Comparison of ENCODE assay signal across 1 cellular context in the genomic region with DNA sequence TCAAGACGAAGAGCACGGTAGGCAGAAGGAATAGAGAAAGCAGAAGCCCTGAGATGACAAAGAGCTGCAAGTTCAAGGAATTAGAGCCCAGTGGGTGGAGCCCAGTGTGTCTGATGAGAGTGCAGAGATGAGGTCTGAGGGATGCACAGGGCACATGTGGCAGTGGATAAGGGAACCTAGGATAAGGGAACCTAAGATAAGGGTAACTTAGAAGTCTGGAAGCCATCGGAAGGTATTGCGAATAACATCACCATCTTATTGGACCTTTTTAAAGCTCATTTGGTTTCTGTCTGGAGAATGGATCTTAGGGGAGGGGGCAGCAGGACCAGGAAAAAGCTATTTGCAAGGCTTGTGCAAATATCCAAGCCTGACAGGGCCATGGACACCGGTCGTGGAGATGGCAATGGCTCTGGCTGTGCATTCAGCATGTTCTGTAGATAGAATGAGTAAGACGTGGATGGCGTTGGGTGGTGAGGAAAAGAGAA.
A peak's percentile ranks its signal among the peaks of the same experiment; 100 is the strongest.
TF ChIP-seq lines count a peak whose summit lies in the region.

No MANE protein-coding gene starts in this region.

TF ChIP-seq in K562, 482 proteins besides CTCF, POLR2A, EP300 and RAD21 (continued from another document and continues in another):
- TF ChIP-seq, protein P1, sequence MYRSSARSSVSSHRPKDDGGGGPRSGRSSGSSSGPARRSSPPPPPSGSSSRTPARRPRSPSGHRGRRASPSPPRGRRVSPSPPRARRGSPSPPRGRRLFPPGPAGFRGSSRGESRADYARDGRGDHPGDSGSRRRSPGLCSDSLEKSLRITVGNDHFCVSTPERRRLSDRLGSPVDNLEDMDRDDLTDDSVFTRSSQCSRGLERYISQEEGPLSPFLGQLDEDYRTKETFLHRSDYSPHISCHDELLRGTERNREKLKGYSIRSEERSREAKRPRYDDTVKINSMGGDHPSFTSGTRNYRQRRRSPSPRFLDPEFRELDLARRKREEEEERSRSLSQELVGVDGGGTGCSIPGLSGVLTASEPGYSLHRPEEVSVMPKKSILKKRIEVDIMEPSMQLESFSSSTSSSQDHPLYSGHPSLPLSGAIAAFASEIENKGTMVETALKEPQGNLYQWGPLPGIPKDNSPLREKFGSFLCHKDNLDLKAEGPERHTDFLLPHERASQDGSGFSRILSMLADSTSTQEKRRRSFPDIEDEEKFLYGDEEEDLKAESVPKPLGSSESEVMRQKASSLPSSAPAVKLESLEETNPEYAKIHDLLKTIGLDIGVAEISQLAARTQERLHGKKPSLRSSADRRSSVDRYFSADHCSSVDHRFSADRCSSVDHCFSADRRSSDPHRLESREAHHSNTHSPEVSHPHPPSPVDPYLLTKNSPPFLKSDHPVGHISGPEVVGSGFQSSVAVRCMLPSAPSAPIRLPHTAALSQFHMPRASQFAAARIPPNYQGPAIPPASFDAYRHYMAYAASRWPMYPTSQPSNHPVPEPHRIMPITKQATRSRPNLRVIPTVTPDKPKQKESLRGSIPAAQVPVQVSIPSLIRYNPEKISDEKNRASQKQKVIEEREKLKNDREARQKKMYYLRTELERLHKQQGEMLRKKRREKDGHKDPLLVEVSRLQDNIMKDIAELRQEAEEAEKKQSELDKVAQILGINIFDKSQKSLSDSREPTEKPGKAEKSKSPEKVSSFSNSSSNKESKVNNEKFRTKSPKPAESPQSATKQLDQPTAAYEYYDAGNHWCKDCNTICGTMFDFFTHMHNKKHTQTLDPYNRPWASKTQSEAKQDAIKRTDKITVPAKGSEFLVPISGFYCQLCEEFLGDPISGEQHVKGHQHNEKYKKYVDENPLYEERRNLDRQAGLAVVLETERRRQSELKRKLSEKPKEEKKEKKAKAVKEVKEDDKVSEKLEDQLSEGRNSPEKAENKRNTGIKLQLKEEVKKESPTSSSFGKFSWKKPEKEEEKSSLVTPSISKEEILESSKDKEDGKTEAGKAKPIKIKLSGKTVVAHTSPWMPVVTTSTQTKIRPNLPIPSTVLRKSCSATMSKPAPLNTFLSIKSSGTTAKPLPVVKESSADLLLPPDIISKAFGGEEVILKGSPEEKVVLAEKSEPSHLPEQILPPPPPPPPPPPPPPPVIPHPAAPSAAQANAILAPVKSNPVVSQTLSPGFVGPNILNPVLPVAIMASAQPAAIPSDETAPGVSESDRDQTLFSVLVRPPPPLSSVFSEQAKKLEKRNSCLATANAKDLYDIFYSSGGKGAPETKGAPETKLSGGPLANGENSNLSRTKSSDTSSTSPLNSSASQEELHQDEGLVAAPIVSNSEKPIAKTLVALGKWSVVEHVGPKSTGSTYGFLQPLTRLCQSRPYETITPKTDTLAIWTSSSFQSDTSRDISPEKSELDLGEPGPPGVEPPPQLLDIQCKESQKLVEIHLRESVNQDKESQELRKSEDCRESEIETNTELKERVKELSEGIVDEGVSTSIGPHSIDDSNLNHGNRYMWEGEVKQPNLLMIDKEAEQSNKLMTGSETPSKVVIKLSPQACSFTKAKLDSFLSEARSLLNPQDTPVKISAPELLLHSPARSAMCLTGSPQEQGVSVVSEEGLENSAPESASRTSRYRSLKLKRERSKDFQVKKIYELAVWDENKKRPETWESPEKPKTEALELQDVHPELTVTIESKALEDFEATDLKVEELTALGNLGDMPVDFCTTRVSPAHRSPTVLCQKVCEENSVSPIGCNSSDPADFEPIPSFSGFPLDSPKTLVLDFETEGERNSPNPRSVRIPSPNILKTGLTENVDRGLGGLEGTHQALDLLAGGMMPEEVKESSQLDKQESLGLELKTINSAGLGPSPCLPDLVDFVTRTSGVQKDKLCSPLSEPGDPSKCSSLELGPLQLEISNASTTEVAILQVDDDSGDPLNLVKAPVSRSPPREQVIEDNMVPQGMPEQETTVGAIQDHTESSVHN (IDR thresholded peaks at IDR 0.05; ENCODE audit: borderline replicate concordance in 1 of 2, low read depth in 1 of 2) = 0 out of 4 replicates have a peak, but pooled peaks of 1 of the 2 experiments have one; percentile 44
- no peak for TF ChIP-seq ZNF699 (CRISPR knock-in tag; IDR thresholded peaks at IDR 0.05; ENCODE audit: insufficient replicate concordance)
- TF ChIP-seq, protein P2, sequence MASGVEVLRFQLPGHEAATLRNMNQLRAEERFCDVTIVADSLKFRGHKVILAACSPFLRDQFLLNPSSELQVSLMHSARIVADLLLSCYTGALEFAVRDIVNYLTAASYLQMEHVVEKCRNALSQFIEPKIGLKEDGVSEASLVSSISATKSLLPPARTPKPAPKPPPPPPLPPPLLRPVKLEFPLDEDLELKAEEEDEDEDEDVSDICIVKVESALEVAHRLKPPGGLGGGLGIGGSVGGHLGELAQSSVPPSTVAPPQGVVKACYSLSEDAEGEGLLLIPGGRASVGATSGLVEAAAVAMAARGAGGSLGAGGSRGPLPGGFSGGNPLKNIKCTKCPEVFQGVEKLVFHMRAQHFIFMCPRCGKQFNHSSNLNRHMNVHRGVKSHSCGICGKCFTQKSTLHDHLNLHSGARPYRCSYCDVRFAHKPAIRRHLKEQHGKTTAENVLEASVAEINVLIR (CRISPR knock-in tag; IDR thresholded peaks at IDR 0.05) = no peak
- TF ChIP-seq, protein P3, sequence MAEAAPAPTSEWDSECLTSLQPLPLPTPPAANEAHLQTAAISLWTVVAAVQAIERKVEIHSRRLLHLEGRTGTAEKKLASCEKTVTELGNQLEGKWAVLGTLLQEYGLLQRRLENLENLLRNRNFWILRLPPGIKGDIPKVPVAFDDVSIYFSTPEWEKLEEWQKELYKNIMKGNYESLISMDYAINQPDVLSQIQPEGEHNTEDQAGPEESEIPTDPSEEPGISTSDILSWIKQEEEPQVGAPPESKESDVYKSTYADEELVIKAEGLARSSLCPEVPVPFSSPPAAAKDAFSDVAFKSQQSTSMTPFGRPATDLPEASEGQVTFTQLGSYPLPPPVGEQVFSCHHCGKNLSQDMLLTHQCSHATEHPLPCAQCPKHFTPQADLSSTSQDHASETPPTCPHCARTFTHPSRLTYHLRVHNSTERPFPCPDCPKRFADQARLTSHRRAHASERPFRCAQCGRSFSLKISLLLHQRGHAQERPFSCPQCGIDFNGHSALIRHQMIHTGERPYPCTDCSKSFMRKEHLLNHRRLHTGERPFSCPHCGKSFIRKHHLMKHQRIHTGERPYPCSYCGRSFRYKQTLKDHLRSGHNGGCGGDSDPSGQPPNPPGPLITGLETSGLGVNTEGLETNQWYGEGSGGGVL (CRISPR knock-in tag; IDR thresholded peaks at IDR 0.05) = no peak
- no peak for TF ChIP-seq NR1H2 (CRISPR knock-in tag; IDR thresholded peaks at IDR 0.05)
- TF ChIP-seq TAF7 (tag; IDR thresholded peaks at IDR 0.05) = no peak
- no peak for TF ChIP-seq PYGO2 (tag; IDR thresholded peaks at IDR 0.05)
- peak; percentile 34; the same call in 1 of the 2 replicates for TF ChIP-seq ESRRA (IDR thresholded peaks at IDR 0.05; ENCODE audit: borderline replicate concordance, low read depth)
- TF ChIP-seq ASH1L (IDR thresholded peaks at IDR 0.05; ENCODE audit: borderline replicate concordance, low read depth, partially characterized antibody) = no peak
- TF ChIP-seq ZNF77 (CRISPR knock-in tag; IDR thresholded peaks at IDR 0.05) = no peak
- no peak for TF ChIP-seq XRCC3 (IDR thresholded peaks at IDR 0.05)
- TF ChIP-seq, protein P4, sequence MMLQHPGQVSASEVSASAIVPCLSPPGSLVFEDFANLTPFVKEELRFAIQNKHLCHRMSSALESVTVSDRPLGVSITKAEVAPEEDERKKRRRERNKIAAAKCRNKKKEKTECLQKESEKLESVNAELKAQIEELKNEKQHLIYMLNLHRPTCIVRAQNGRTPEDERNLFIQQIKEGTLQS (IDR thresholded peaks at IDR 0.05) = 0 out of 2 replicates have a peak, but pooled peaks have one; percentile 23
- TF ChIP-seq, protein P4 (CRISPR knock-in tag; conservative IDR thresholded peaks at IDR 0.05) = no peak
- TF ChIP-seq TRIM24 (IDR thresholded peaks at IDR 0.05) = peak; percentile 77 to 86
- TF ChIP-seq ZNF583 (CRISPR knock-in tag; IDR thresholded peaks at IDR 0.05) = no peak
- no peak; the same call in 1 of the 2 replicates for TF ChIP-seq CEBPB (tag; IDR thresholded peaks at IDR 0.05)
- TF ChIP-seq MED1 (CRISPR knock-in tag; IDR thresholded peaks at IDR 0.05; ENCODE audit: borderline replicate concordance) = no peak
- TF ChIP-seq ZNF76 (CRISPR knock-in tag; IDR thresholded peaks at IDR 0.05; ENCODE audit: borderline replicate concordance) = peak; percentile 81; the same call in 1 of the 2 replicates
- TF ChIP-seq, protein P5, sequence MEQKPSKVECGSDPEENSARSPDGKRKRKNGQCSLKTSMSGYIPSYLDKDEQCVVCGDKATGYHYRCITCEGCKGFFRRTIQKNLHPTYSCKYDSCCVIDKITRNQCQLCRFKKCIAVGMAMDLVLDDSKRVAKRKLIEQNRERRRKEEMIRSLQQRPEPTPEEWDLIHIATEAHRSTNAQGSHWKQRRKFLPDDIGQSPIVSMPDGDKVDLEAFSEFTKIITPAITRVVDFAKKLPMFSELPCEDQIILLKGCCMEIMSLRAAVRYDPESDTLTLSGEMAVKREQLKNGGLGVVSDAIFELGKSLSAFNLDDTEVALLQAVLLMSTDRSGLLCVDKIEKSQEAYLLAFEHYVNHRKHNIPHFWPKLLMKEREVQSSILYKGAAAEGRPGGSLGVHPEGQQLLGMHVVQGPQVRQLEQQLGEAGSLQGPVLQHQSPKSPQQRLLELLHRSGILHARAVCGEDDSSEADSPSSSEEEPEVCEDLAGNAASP (IDR thresholded peaks at IDR 0.05) = no peak
- TF ChIP-seq, protein P6, sequence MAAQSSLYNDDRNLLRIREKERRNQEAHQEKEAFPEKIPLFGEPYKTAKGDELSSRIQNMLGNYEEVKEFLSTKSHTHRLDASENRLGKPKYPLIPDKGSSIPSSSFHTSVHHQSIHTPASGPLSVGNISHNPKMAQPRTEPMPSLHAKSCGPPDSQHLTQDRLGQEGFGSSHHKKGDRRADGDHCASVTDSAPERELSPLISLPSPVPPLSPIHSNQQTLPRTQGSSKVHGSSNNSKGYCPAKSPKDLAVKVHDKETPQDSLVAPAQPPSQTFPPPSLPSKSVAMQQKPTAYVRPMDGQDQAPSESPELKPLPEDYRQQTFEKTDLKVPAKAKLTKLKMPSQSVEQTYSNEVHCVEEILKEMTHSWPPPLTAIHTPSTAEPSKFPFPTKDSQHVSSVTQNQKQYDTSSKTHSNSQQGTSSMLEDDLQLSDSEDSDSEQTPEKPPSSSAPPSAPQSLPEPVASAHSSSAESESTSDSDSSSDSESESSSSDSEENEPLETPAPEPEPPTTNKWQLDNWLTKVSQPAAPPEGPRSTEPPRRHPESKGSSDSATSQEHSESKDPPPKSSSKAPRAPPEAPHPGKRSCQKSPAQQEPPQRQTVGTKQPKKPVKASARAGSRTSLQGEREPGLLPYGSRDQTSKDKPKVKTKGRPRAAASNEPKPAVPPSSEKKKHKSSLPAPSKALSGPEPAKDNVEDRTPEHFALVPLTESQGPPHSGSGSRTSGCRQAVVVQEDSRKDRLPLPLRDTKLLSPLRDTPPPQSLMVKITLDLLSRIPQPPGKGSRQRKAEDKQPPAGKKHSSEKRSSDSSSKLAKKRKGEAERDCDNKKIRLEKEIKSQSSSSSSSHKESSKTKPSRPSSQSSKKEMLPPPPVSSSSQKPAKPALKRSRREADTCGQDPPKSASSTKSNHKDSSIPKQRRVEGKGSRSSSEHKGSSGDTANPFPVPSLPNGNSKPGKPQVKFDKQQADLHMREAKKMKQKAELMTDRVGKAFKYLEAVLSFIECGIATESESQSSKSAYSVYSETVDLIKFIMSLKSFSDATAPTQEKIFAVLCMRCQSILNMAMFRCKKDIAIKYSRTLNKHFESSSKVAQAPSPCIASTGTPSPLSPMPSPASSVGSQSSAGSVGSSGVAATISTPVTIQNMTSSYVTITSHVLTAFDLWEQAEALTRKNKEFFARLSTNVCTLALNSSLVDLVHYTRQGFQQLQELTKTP (IDR thresholded peaks at IDR 0.05; ENCODE audit: low read depth in 1 of 2, partially characterized antibody in 2 of 2) = peak; percentile 28 to 47
- no peak for TF ChIP-seq ZNF165 (CRISPR knock-in tag; IDR thresholded peaks at IDR 0.05; ENCODE audit: borderline replicate concordance)
- TF ChIP-seq, protein P7, sequence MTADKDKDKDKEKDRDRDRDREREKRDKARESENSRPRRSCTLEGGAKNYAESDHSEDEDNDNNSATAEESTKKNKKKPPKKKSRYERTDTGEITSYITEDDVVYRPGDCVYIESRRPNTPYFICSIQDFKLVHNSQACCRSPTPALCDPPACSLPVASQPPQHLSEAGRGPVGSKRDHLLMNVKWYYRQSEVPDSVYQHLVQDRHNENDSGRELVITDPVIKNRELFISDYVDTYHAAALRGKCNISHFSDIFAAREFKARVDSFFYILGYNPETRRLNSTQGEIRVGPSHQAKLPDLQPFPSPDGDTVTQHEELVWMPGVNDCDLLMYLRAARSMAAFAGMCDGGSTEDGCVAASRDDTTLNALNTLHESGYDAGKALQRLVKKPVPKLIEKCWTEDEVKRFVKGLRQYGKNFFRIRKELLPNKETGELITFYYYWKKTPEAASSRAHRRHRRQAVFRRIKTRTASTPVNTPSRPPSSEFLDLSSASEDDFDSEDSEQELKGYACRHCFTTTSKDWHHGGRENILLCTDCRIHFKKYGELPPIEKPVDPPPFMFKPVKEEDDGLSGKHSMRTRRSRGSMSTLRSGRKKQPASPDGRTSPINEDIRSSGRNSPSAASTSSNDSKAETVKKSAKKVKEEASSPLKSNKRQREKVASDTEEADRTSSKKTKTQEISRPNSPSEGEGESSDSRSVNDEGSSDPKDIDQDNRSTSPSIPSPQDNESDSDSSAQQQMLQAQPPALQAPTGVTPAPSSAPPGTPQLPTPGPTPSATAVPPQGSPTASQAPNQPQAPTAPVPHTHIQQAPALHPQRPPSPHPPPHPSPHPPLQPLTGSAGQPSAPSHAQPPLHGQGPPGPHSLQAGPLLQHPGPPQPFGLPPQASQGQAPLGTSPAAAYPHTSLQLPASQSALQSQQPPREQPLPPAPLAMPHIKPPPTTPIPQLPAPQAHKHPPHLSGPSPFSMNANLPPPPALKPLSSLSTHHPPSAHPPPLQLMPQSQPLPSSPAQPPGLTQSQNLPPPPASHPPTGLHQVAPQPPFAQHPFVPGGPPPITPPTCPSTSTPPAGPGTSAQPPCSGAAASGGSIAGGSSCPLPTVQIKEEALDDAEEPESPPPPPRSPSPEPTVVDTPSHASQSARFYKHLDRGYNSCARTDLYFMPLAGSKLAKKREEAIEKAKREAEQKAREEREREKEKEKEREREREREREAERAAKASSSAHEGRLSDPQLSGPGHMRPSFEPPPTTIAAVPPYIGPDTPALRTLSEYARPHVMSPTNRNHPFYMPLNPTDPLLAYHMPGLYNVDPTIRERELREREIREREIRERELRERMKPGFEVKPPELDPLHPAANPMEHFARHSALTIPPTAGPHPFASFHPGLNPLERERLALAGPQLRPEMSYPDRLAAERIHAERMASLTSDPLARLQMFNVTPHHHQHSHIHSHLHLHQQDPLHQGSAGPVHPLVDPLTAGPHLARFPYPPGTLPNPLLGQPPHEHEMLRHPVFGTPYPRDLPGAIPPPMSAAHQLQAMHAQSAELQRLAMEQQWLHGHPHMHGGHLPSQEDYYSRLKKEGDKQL (CRISPR knock-in tag; IDR thresholded peaks at IDR 0.05; ENCODE audit: borderline replicate concordance) = no peak
- TF ChIP-seq OTX1 (CRISPR knock-in tag; IDR thresholded peaks at IDR 0.05) = peak; percentile 80; the same call in 1 of the 2 replicates
- TF ChIP-seq PCBP1 (IDR thresholded peaks at IDR 0.05; ENCODE audit: low read depth, low read length, poor library complexity, severe bottlenecking) = no peak
- TF ChIP-seq KAT7 (CRISPR knock-in tag; IDR thresholded peaks at IDR 0.05; ENCODE audit: borderline replicate concordance) = no peak
